ENCODE assay signal across 16 cellular contexts in genomic region chr13:27280009-27280646, GRCh38. TPM values are rescaled to one million over a fixed set of nuclear protein-coding genes. Genes with fewer than 3 reads are reported as not detected.
DNase-seq lines count a peak whose midpoint lies in the region; ATAC-seq and TF ChIP-seq lines count a peak whose summit lies in the region.
"Had no signal": no experiment of that assay in that cellular context is flagged by ENCODE, and none has a peak within 500 bp of the region (broad histone marks: within the 10 kb centered on the region; RNA-seq: fewer than 3 reads in every experiment).

No MANE protein-coding gene starts in this region.

- H3K18ac ChIP-seq in IMR-90 (ENCODE audit: low read depth, low read length): no peak overlapping the region; the same call in 1 of the 2 replicates

- no peak for TF ChIP-seq RAD21 in IMR-90 (IDR thresholded peaks at IDR 0.05; ENCODE audit: low read length)

- no peak overlapping the region; the same call in 1 of the 2 replicates for H2BK20ac ChIP-seq in IMR-90 (ENCODE audit: low read depth, low read length)

- no peaks in the 10 kb centered on the region for H3K4me1 Mint-ChIP-seq in CD4-positive, alpha-beta memory T cell
- H3K4me1 Mint-ChIP-seq: T-cell had no signal

- no peak overlapping the region for H3K4me3 Mint-ChIP-seq in CD4-positive, alpha-beta memory T cell
- H3K4me3 Mint-ChIP-seq: CD4-positive, alpha-beta T cell; T-cell had no signal

- in situ Hi-C loops in IMR-90 (cut with MboI; ENCODE audit: low sequenced_read_pairs): no loop called here
- in situ Hi-C loops in Panc1 (cut with HindIII; ENCODE audit: low pct_unique_long_range_greater_than_20kb, low sequenced_read_pairs): no loop called here

- no peaks in the 10 kb centered on the region; the same call in 1 of the 2 replicates for H3K9me1 ChIP-seq in IMR-90 (ENCODE audit: insufficient read depth, low read length)

- ATAC-seq in IMR-90 (ENCODE audit: low read depth) (no peak), Panc1 (no peak), esophagus mucosa (no peak)
- ATAC-seq: T-cell had no signal

- peaks cover 1 to 7% of the 10 kb centered on the region in 2 donors for H3K27me3 Mint-ChIP-seq in CD4-positive, alpha-beta memory T cell

- no peak overlapping the region for H2AFZ ChIP-seq in IMR-90 (replicated peaks; ENCODE audit: low read length, poor library complexity)

- H3K4me1 ChIP-seq in IMR-90 (ENCODE audit: control insufficient read depth, insufficient read depth, low read length) (peaks cover 5% of the 10 kb centered on the region; the same call in 1 of the 2 replicates), Panc1 (ENCODE audit: control insufficient read depth, insufficient read depth, low read length) (peaks cover 12% of the 10 kb centered on the region)
- no peaks in the 10 kb centered on the region for H3K4me1 ChIP-seq in CD4-positive, alpha-beta memory T cell (ENCODE audit: insufficient read depth, low read length)

- peak; percentile 13 for DNase-seq in Daoy (ENCODE audit: low read depth)
- no peak for DNase-seq in IMR-90
- DNase-seq in Panc1 (ENCODE audit: low read depth, low spot score): no peak
- DNase-seq in islet precursor cell: peak; percentile 62
- no peak for DNase-seq in hippocampal formation (lab: John Stamatoyannopoulos, UW)
- no peak for DNase-seq in CD4-positive, alpha-beta memory T cell
- DNase-seq in activated CD4-positive, alpha-beta T cell treated with anti-CD3 and anti-CD28 coated beads for 4 hours: no peak
- DNase-seq: AML-193; CD4-positive, alpha-beta T cell; DND-41; NCI-H1930; NCI-H2171 treated with DMSO at 0.1 percent for 48 hours; T-cell had no signal

- H3K14ac ChIP-seq in IMR-90 (replicated peaks; ENCODE audit: low read depth, low read length): no peak overlapping the region

- H3K36me3 ChIP-seq in IMR-90 (ENCODE audit: control insufficient read depth, insufficient read depth, low read length) (no peaks in the 10 kb centered on the region), Panc1 (ENCODE audit: control insufficient read depth, insufficient read depth, low read length) (no peaks in the 10 kb centered on the region)
- no peaks in the 10 kb centered on the region for H3K36me3 ChIP-seq in CD4-positive, alpha-beta memory T cell (ENCODE audit: insufficient read depth, low read length)

- H2AK5ac ChIP-seq in IMR-90 (ENCODE audit: low read depth, low read length): no peak overlapping the region

- H3K27me3 ChIP-seq in IMR-90 (ENCODE audit: control insufficient read depth, insufficient read depth, low read length) (peaks cover 6% of the 10 kb centered on the region), Panc1 (ENCODE audit: control insufficient read depth, insufficient read depth, low read length) (no peaks in the 10 kb centered on the region)
- no peaks in the 10 kb centered on the region for H3K27me3 ChIP-seq in CD4-positive, alpha-beta memory T cell (ENCODE audit: insufficient read depth, low read length)

- POLR2A ChIA-PET in IMR-90 (lab: Charles Lee; ENCODE audit: unreplicated experiment) (no interaction called here), Panc1 (lab: Charles Lee) (no interaction called here)
- POLR2A ChIA-PET in CD4-positive, alpha-beta memory T cell (lab: Charles Lee; ENCODE audit: partially characterized antibody): no interaction called here

- H3K79me1 ChIP-seq in IMR-90 (ENCODE audit: low read depth in 1 of 2, low read length in 2 of 2): no peaks in the 10 kb centered on the region

- no peak overlapping the region for H2BK15ac ChIP-seq in IMR-90 (ENCODE audit: low read depth, low read length)

- H3K9me3 ChIP-seq in IMR-90 (ENCODE audit: control insufficient read depth, insufficient read depth, low read length) (peaks cover 2% of the 10 kb centered on the region), Panc1 (ENCODE audit: control insufficient read depth, insufficient read depth, low read depth, low read length) (no peaks in the 10 kb centered on the region)
- H3K9me3 ChIP-seq in CD4-positive, alpha-beta memory T cell (ENCODE audit: control insufficient read depth in 1 of 2, low read length in 2 of 2): no peaks in the 10 kb centered on the region

- H3K56ac ChIP-seq in IMR-90 (ENCODE audit: extremely low read depth, insufficient read depth, low read length): no peak overlapping the region; the same call in 1 of the 2 replicates

- peak overlapping the region in 1 of 7 donors; percentile 13 for H3K27ac Mint-ChIP-seq in CD4-positive, alpha-beta memory T cell
- H3K27ac Mint-ChIP-seq: CD4-positive, alpha-beta T cell; T-cell had no signal

- H3K27ac ChIP-seq in IMR-90 (ENCODE audit: insufficient read depth, low read length) (no peak overlapping the region), Panc1 (ENCODE audit: low read length) (peak overlapping the region; percentile 39; the same call in 1 of the 2 replicates)
- H3K27ac ChIP-seq in CD4-positive, alpha-beta memory T cell (ENCODE audit: low read depth, low read length): no peak overlapping the region
- H3K27ac ChIP-seq: HL-60, KMS-11 had no signal

- CTCF ChIA-PET in IMR-90 (lab: Yijun Ruan, JAX): interaction anchor here (1.4 kb wide), 1 partner anchor 10 kb away, joined by 4 read pairs; no protein-coding TSS in a partner anchor
- CTCF ChIA-PET in Panc1 (lab: Charles Lee): no interaction called here
- CTCF ChIA-PET in CD4-positive, alpha-beta memory T cell (lab: Charles Lee; ENCODE audit: partially characterized antibody): interaction anchor here (1.0 to 1.8 kb wide), 3 partner anchors 9 to 23 kb away, joined by 3 to 9 read pairs (median 3); partner anchors contain the start of gene RASL11A

- H3K4me2 ChIP-seq in IMR-90 (ENCODE audit: low read depth, low read length): no peak overlapping the region
- H3K4me2 ChIP-seq: KMS-11 had no signal

- H4K91ac ChIP-seq in IMR-90 (ENCODE audit: insufficient read depth, low read depth, low read length): no peak overlapping the region

- H3K4me3 ChIP-seq in IMR-90 (ENCODE audit: insufficient read depth, low read depth, low read length): no peak overlapping the region
- no peak overlapping the region for H3K4me3 ChIP-seq in Panc1 (ENCODE audit: low read depth in 2 of 2, low read length in 2 of 2)
- no peak overlapping the region for H3K4me3 ChIP-seq in CD4-positive, alpha-beta memory T cell (ENCODE audit: low read length in 2 of 2)

- no TSS peak for BruUV-seq in IMR-90 (replicated peaks; lab: Mats Ljungman, UMichigan)
- no TSS peak for BruUV-seq in Panc1 (replicated peaks; lab: Mats Ljungman, UMichigan)

- TF ChIP-seq CTCF in IMR-90 (conservative IDR thresholded peaks at IDR 0.05; ENCODE audit: low read depth, low read length): no peak
- no peak for TF ChIP-seq CTCF in Panc1 (IDR thresholded peaks at IDR 0.05)

- dilution Hi-C loops in IMR-90 (cut with HindIII; ENCODE audit: low sequenced_read_pairs, unreplicated experiment): no loop called here

- 0 out of 2 replicates have a peak overlapping the region, but pooled peaks have one; percentile 33 for H3K23ac ChIP-seq in IMR-90 (ENCODE audit: low read depth, low read length)

- intact Hi-C loops in IMR-90 (cut with micrococcal nuclease) (no loop called here), Panc1 (cut with micrococcal nuclease; ENCODE audit: unreplicated experiment) (no loop called here)
- intact Hi-C loops in CD4-positive, alpha-beta memory T cell (cut with micrococcal nuclease): no loop called here

- no peaks in the 10 kb centered on the region for H3K36me3 Mint-ChIP-seq in CD4-positive, alpha-beta memory T cell
- H3K36me3 Mint-ChIP-seq: T-cell had no signal

- no peak for TF ChIP-seq POLR2A in IMR-90 (IDR thresholded peaks at IDR 0.05; ENCODE audit: low read depth, low read length)

- H4K20me1 ChIP-seq in IMR-90 (ENCODE audit: insufficient read depth, low read length): no peaks in the 10 kb centered on the region

- 57% methylated on average over 1 of the region's 4 CpGs; no CpG with 5 or more reads in 1 of the 2 experiments for WGBS in IMR-90 (ENCODE audit: extremely low coverage in 2 of 2, insufficient read length in 1 of 2), 2 experiments

- H3K9me3 Mint-ChIP-seq in CD4-positive, alpha-beta memory T cell: no peaks in the 10 kb centered on the region
- H3K9me3 Mint-ChIP-seq: CD4-positive, alpha-beta T cell; T-cell had no signal

- no peak overlapping the region for H3K4ac ChIP-seq in IMR-90 (ENCODE audit: low read depth, low read length)

- H2AK9ac ChIP-seq in IMR-90 (replicated peaks; ENCODE audit: low read depth, low read length, poor library complexity): no peak overlapping the region

- no peak overlapping the region for H3K9ac ChIP-seq in IMR-90 (ENCODE audit: low read depth, low read length)
- H3K9ac ChIP-seq: KMS-11 had no signal

- H4K5ac ChIP-seq in IMR-90 (ENCODE audit: low read depth, low read length): no peak overlapping the region

- no peak overlapping the region for H2BK120ac ChIP-seq in IMR-90 (ENCODE audit: low read depth, low read length)

- H4K8ac ChIP-seq in IMR-90 (ENCODE audit: low read depth in 2 of 2, low read length in 2 of 2): no peak overlapping the region

- H2BK5ac ChIP-seq in IMR-90 (ENCODE audit: low read depth, low read length, poor library complexity, severe bottlenecking): no peak overlapping the region

TF ChIP-seq in IMR-90, 13 proteins besides CTCF, POLR2A, EP300 and RAD21:
- no peak for TF ChIP-seq BHLHE40 (IDR thresholded peaks at IDR 0.05; ENCODE audit: low read depth, low read length)
- TF ChIP-seq RCOR1 (IDR thresholded peaks at IDR 0.05; ENCODE audit: insufficient replicate concordance, low read length): no peak
TF ChIP-seq in IMR-90: peak in this region for 0.

RNA-seq across cellular contexts. Expression of gene RASL11A, which starts 9.5 kb away (rescaled TPM):
- 1.6 and 6.2 TPM in 2 replicates for total RNA-seq in Daoy (2014; rRNA removed; shearing (Covaris generic))
- total RNA-seq in IMR-90 (2012; rRNA removed): 15.3 and 18.5 TPM in 2 replicates
- 9.8 and 10.4 TPM in 2 replicates for polyA plus RNA-seq in IMR-90 (2012; rRNA removed)
- polyA plus RNA-seq in IMR-90 (2012; cell fraction: cytosol; rRNA removed): 9.5 and 12.6 TPM in 2 replicates
- polyA plus RNA-seq in IMR-90 (2012; cell fraction: nucleus; rRNA removed; ENCODE audit: low replicate concordance): 6.3 and 7.6 TPM in 2 replicates
- 136 TPM for total RNA-seq in Panc1 (2021; ENCODE audit: unreplicated experiment)
- polyA plus RNA-seq in Panc1 (2012; ENCODE audit: insufficient read length): 157 TPM
- total RNA-seq in esophagus mucosa: 4.7 TPM
- under 1 TPM; 0.78 to 0.96 TPM for total RNA-seq in CD4-positive, alpha-beta memory T cell
- polyA plus RNA-seq in CD4-positive, alpha-beta memory T cell: under 1 TPM in 1 of 2 donors, not detected in 1; 0.21 TPM

RNA-seq across cellular contexts. Expression of gene RPL21, which starts 28.8 kb away (rescaled TPM):
- 978 and 1,195 TPM in 2 replicates for total RNA-seq in Daoy (2014; rRNA removed; shearing (Covaris generic))
- total RNA-seq in IMR-90 (2012; rRNA removed) (1,160 and 1,364 TPM in 2 replicates), Panc1 (2021; ENCODE audit: unreplicated experiment) (702 TPM), esophagus mucosa (1,003 TPM)
- 912 and 966 TPM in 2 replicates for polyA plus RNA-seq in IMR-90 (2012; rRNA removed)
- polyA plus RNA-seq in IMR-90 (2012; cell fraction: cytosol; rRNA removed): 476 and 972 TPM in 2 replicates
- 66.0 and 616 TPM in 2 replicates for polyA plus RNA-seq in IMR-90 (2012; cell fraction: nucleus; rRNA removed; ENCODE audit: low replicate concordance)
- 355 TPM for polyA plus RNA-seq in Panc1 (2012; ENCODE audit: insufficient read length)
- total RNA-seq in CD4-positive, alpha-beta memory T cell: 1,000 to 10,000 TPM; 2,008 to 2,177 TPM
- polyA plus RNA-seq in CD4-positive, alpha-beta memory T cell: 1,000 to 10,000 TPM; 6,214 to 7,509 TPM

Comparison
In these comparisons a context has a peak if more than half of its experiments do, and no peak if none do; other contexts are left out.
1. DNase-seq: peak in Daoy (single experiment) and islet precursor cell (single experiment); none in IMR-90 (single experiment), Panc1 (single experiment), hippocampal formation (0 of 2), CD4-positive, alpha-beta memory T cell (0 of 5) and activated CD4-positive, alpha-beta T cell treated with anti-CD3 and anti-CD28 coated beads for 4 hours (0 of 2).